8 cellular contexts compared by ENCODE assay signal in the genomic region with DNA sequence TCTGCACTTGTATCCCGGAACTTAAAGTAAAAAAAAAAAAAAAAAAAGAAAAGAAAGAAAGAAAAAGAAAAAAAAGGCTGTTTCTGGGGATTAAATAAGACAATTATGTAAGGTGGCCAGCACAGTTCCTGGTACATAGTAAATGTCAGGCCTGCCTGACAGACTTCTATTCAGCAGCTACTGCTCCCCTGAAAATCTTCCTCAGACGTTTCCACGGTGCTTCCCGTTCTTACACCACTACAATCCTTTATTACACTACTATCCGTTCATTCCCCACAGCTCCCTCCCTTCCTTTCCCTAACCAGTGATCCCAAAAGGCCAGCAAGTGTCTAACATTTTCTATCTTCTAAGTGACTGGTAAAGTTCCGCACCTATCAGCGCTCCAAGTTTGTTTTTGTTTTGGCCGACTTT. TPM values are rescaled to one million over a fixed set of nuclear protein-coding genes. Genes with fewer than 3 reads are reported as not detected.
A peak's percentile ranks its signal among the peaks of the same experiment; 100 is the strongest.
DNase-seq lines count a peak whose midpoint lies in the region; ATAC-seq and TF ChIP-seq lines count a peak whose summit lies in the region.

No MANE protein-coding gene starts in this region.

- no CpG with 5 or more reads among the region's 8 CpGs for WGBS in H9 (ENCODE audit: extremely low coverage, insufficient read length, low lambda C conversion rate)

- H3K56ac ChIP-seq in H9 (ENCODE audit: insufficient read length, low read depth, low read length): no peak overlapping the region

- no peak overlapping the region for H3K23ac ChIP-seq in H9 (ENCODE audit: insufficient read length, low read depth, low read length)

- no peak overlapping the region for H2BK15ac ChIP-seq in H9 (ENCODE audit: low read depth, low read length)

- no peak for DNase-seq in AG09309 (ENCODE audit: low read depth)
- no peak for DNase-seq in H9
- no peak for DNase-seq in activated naive CD4-positive, alpha-beta T cell treated with anti-CD3 and anti-CD28 coated beads, Interleukin-2, amount 50 U/mL, for 72 hours (ENCODE audit: low spot score in 2 of 2)
- no peak for DNase-seq in stimulated activated naive B cell treated with anti-CD40 and anti-IgM and Interleukin-4, amounts not matched to agents 10 μg/mL and 1 μg/mL and 100 μg/mL, for 72 hours
- DNase-seq in NCI-H1436 treated with DMSO at 0.1 percent for 48 hours (lab: John Stamatoyannopoulos, UW): no peak
- no peak for DNase-seq in germinal center (ENCODE audit: low spot score)
- no peak for DNase-seq in EL

- no peak overlapping the region for H2AFZ ChIP-seq in H9 (ENCODE audit: low read length)

- H3K27me3 Mint-ChIP-seq in H9 (ENCODE audit: low read depth): no peaks in the 10 kb centered on the region; the same call in 1 of the 2 replicates
- H3K27me3 Mint-ChIP-seq in stimulated activated naive B cell treated with anti-CD40 and anti-IgM and Interleukin-4, amounts not matched to agents 10 μg/mL and 1 μg/mL and 100 μg/mL, for 72 hours: no peaks in the 10 kb centered on the region

- H3K9me3 Mint-ChIP-seq in H9: peaks cover 0 to 2% of the 10 kb centered on the region in 2 experiments; a peak in 1 of 5 replicates
- no peaks in the 10 kb centered on the region for H3K9me3 Mint-ChIP-seq in activated naive CD4-positive, alpha-beta T cell treated with anti-CD3 and anti-CD28 coated beads, Interleukin-2, amount 50 U/mL, for 72 hours
- no peaks in the 10 kb centered on the region for H3K9me3 Mint-ChIP-seq in stimulated activated naive B cell treated with anti-CD40 and anti-IgM and Interleukin-4, amounts not matched to agents 10 μg/mL and 1 μg/mL and 100 μg/mL, for 72 hours

- H3K79me1 ChIP-seq in H9 (ENCODE audit: insufficient read depth, low read depth, low read length, poor library complexity, severe bottlenecking): no peaks in the 10 kb centered on the region

- no peak overlapping the region for H2AK5ac ChIP-seq in H9 (ENCODE audit: insufficient read length, low read length)

- H3K4me1 Mint-ChIP-seq in H9: peaks cover 12 to 15% of the 10 kb centered on the region in 2 experiments
- peaks cover 13 to 37% of the 10 kb centered on the region in 2 donors for H3K4me1 Mint-ChIP-seq in stimulated activated naive B cell treated with anti-CD40 and anti-IgM and Interleukin-4, amounts not matched to agents 10 μg/mL and 1 μg/mL and 100 μg/mL, for 72 hours

- H3K4me3 ChIP-seq in AG09309 (ENCODE audit: control insufficient read depth, low read depth, low read length): peak overlapping the region; percentile 93
- peak overlapping the region; percentile 90 for H3K4me3 ChIP-seq in iPS-18c (ENCODE audit: insufficient read depth, low read depth, low read length)

- H3K4me3 Mint-ChIP-seq in H9: peak overlapping the region; percentile 78 to 96
- H3K4me3 Mint-ChIP-seq in stimulated activated naive B cell treated with anti-CD40 and anti-IgM and Interleukin-4, amounts not matched to agents 10 μg/mL and 1 μg/mL and 100 μg/mL, for 72 hours: peak overlapping the region; percentile 87 to 90

- no peaks in the 10 kb centered on the region for H3K9me3 ChIP-seq in H9 (ENCODE audit: control insufficient read depth, low read depth, low read length)
- H3K9me3 ChIP-seq in iPS-18c (ENCODE audit: control insufficient read depth, insufficient read depth, low read length): no peaks in the 10 kb centered on the region

- H2BK12ac ChIP-seq in H9 (ENCODE audit: insufficient read length, low read depth, low read length): no peak overlapping the region

- peak overlapping the region; percentile 91 for H3K4me2 ChIP-seq in H9 (ENCODE audit: insufficient read depth, insufficient read length, low read length)

- no peak for ATAC-seq in activated naive CD4-positive, alpha-beta T cell treated with anti-CD3 and anti-CD28 coated beads, Interleukin-2, amount 50 U/mL, for 72 hours
- ATAC-seq in stimulated activated naive B cell treated with anti-CD40 and anti-IgM and Interleukin-4, amounts not matched to agents 10 μg/mL and 1 μg/mL and 100 μg/mL, for 72 hours (replicated peaks): peak; percentile 5 to 10

- peaks cover 2% of the 10 kb centered on the region; the same call in 1 of the 2 replicates for H3K79me2 ChIP-seq in H9 (ENCODE audit: insufficient read depth, low read length)

- no peak for TF ChIP-seq CTCF in AG09309 (IDR thresholded peaks at IDR 0.05; ENCODE audit: control insufficient read depth, insufficient read depth, low read depth, low read length, missing control alignments)
- no peak for TF ChIP-seq CTCF in H9 (conservative IDR thresholded peaks at IDR 0.05)

- peak overlapping the region; percentile 24 for H3K27ac ChIP-seq in H9 (ENCODE audit: insufficient read length, low read depth, low read length)

- no peak overlapping the region for H3T11ph ChIP-seq in H9 (ENCODE audit: low read length)

- H3K14ac ChIP-seq in H9 (ENCODE audit: insufficient read depth, low read length): peak overlapping the region; percentile 94; the same call in 1 of the 2 replicates

- H3K4ac ChIP-seq in H9 (ENCODE audit: low read depth, low read length): no peak overlapping the region

- H4K8ac ChIP-seq in H9 (replicated peaks; ENCODE audit: insufficient read length, low read depth, low read length): no peak overlapping the region

- H2BK120ac ChIP-seq in H9 (ENCODE audit: low read depth, low read length, poor library complexity, severe bottlenecking): no peak overlapping the region

- H3K27ac Mint-ChIP-seq in H9: peak overlapping the region; percentile 61 to 92 (median 85)
- peak overlapping the region; percentile 94 to 98 for H3K27ac Mint-ChIP-seq in activated naive CD4-positive, alpha-beta T cell treated with anti-CD3 and anti-CD28 coated beads, Interleukin-2, amount 50 U/mL, for 72 hours
- H3K27ac Mint-ChIP-seq in stimulated activated naive B cell treated with anti-CD40 and anti-IgM and Interleukin-4, amounts not matched to agents 10 μg/mL and 1 μg/mL and 100 μg/mL, for 72 hours: peak overlapping the region; percentile 100

- no peak overlapping the region for H2BK20ac ChIP-seq in H9 (ENCODE audit: low read depth, low read length, poor library complexity, severe bottlenecking)

- H3K27me3 ChIP-seq in H9 (ENCODE audit: insufficient read depth, low read length): no peaks in the 10 kb centered on the region

- H3K36me3 Mint-ChIP-seq in H9 (ENCODE audit: insufficient read depth in 1 of 3, low read depth in 3 of 3): peaks cover 0 to 4% (median 2%) of the 10 kb centered on the region in 3 experiments; a peak in 2 of 7 replicates
- peaks cover 16 to 19% of the 10 kb centered on the region in 2 donors for H3K36me3 Mint-ChIP-seq in activated naive CD4-positive, alpha-beta T cell treated with anti-CD3 and anti-CD28 coated beads, Interleukin-2, amount 50 U/mL, for 72 hours
- H3K36me3 Mint-ChIP-seq in stimulated activated naive B cell treated with anti-CD40 and anti-IgM and Interleukin-4, amounts not matched to agents 10 μg/mL and 1 μg/mL and 100 μg/mL, for 72 hours: peaks cover 22 to 25% of the 10 kb centered on the region in 2 donors

- no peaks in the 10 kb centered on the region for H4K20me1 ChIP-seq in H9 (ENCODE audit: control insufficient read depth, insufficient read depth, insufficient read length)

- no peak overlapping the region for H4K5ac ChIP-seq in H9 (ENCODE audit: insufficient read length, low read depth, low read length)

- H3K23me2 ChIP-seq in H9 (ENCODE audit: insufficient read length, low read depth, low read length, poor library complexity, severe bottlenecking): peaks cover 4% of the 10 kb centered on the region

- H2BK5ac ChIP-seq in H9 (ENCODE audit: insufficient read length, low read length): no peak overlapping the region

- no peaks in the 10 kb centered on the region for H3K4me1 ChIP-seq in H9 (ENCODE audit: insufficient read depth, low read length)

- H4K91ac ChIP-seq in H9 (ENCODE audit: insufficient read length, low read depth, low read length): no peak overlapping the region

- peak overlapping the region; percentile 95 for H3K9ac ChIP-seq in H9 (ENCODE audit: extremely low read depth, insufficient read length, low read length)

- peak overlapping the region; percentile 45 for H3K18ac ChIP-seq in H9 (ENCODE audit: insufficient read length, low read depth, low read length)

RNA-seq across cellular contexts. Expression of gene RB1, which starts 0.6 kb away (rescaled TPM):
- 19.6 and 20.5 TPM in 2 replicates for total RNA-seq in H9 (2021)
- 10 to 100 TPM; 30.3 to 33.8 TPM for total RNA-seq in activated naive CD4-positive, alpha-beta T cell treated with anti-CD3 and anti-CD28 coated beads, Interleukin-2, amount 50 U/mL, for 72 hours

Comparison
In these comparisons a context has a peak if more than half of its experiments do, and no peak if none do; other contexts are left out.
1. ATAC-seq: peak in stimulated activated naive B cell treated with anti-CD40 and anti-IgM and Interleukin-4, amounts not matched to agents 10 μg/mL and 1 μg/mL and 100 μg/mL, for 72 hours (2 of 2); none in activated naive CD4-positive, alpha-beta T cell treated with anti-CD3 and anti-CD28 coated beads, Interleukin-2, amount 50 U/mL, for 72 hours (0 of 2).
2. Peak in every context shown above with its lines, with median percentiles within 50 percentile points of each other: H3K27ac Mint-ChIP-seq.